In the genomic region with DNA sequence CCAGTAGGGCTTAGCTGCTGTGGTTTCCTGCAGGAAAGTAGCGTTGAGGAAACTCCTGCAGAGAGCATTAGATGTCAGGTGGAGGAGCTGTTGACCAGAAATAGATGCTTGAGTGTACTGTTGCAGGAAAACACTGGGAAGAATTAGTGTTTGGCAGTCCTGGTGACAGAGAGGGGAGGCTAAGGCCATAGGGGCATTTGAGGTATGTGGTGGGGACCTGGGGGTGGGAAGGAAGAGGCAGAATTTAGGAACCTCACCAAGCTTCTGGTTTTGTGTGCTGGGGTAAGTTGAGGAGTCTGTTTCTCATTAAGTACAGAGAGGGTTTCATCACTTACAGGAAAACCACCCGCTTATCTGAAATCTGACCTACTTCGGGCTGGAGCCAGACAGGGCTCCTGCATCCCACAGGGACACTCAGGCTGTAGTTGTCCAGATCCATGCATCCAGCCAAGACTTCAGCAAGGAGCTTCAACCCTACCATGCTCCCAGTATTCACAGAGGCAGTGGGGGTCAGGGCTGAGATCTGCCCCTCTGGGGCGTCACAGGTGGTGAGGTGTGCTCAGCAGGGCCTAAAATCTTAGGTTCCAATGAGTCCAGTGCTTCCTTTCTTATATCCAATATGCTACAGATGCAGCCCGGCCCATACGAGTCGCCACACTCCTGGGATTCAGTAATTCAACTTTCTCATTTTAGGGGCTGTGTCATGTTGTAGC, we compare ENCODE assay signal across 9 cellular contexts. TPM values are rescaled to one million over a fixed set of nuclear protein-coding genes. Genes with fewer than 3 reads are reported as not detected.
DNase-seq lines count a peak whose midpoint lies in the region; ATAC-seq and TF ChIP-seq lines count a peak whose summit lies in the region.
"Had no signal": no experiment of that assay in that cellular context is flagged by ENCODE, and none has a peak within 500 bp of the region (broad histone marks: within the 10 kb centered on the region; RNA-seq: fewer than 3 reads in every experiment).

No MANE protein-coding gene starts in this region.

- peak overlapping the region in 1 of 2 donors; percentile 13 for H3K4me3 Mint-ChIP-seq in activated T-cell treated with anti-CD3 and anti-CD28 coated beads, Interleukin-2, amount 50 U/mL, for 72 hours

- no peaks in the 10 kb centered on the region for H3K9me3 ChIP-seq in heart right ventricle
- no peaks in the 10 kb centered on the region for H3K9me3 ChIP-seq in thyroid gland

- H3K4me1 ChIP-seq in heart right ventricle (peaks cover 2 to 54% (median 44%) of the 10 kb centered on the region in 9 donors), thyroid gland (peaks cover 18 to 49% of the 10 kb centered on the region in 2 donors)

- DNase-seq in AG08395 (ENCODE audit: low spot score), result peak; percentile 80
- DNase-seq in GM03348 (ENCODE audit: low spot score), result peak; percentile 87
- DNase-seq in activated T-cell treated with anti-CD3 and anti-CD28 coated beads, Interleukin-2, amount 50 U/mL, for 72 hours, result no peak
- DNase-seq in heart right ventricle, result no peak
- DNase-seq in thyroid gland, result no peak
- no peak for DNase-seq in DMS79 (lab: John Stamatoyannopoulos, UW)
- DNase-seq: NCI-H446 treated with DMSO at 0.1 percent for 48 hours had no signal

- ATAC-seq in activated T-cell treated with anti-CD3 and anti-CD28 coated beads, Interleukin-2, amount 50 U/mL, for 72 hours (replicated peaks in 1 of 2), result peak in 1 of 2 donors; percentile 27
- ATAC-seq in heart right ventricle (peak; percentile 44 to 72 (median 60)), GM19324 (IDR thresholded peaks at IDR 0.05; ENCODE audit: low FRiP score, unreplicated experiment) (no peak), GM18502 (IDR thresholded peaks at IDR 0.05; ENCODE audit: poor library complexity, unreplicated experiment) (no peak)

- intact Hi-C loops in heart right ventricle (cut with DNase I), result loop anchor here in 6 of 10 donors (5.0 kb wide), 2 partner anchors 56 to 61 kb away; a partner anchor contains a TSS
- intact Hi-C loops in thyroid gland (cut with DNase I), result no loop called here

- H3K27me3 ChIP-seq in heart right ventricle (no peaks in the 10 kb centered on the region), thyroid gland (no peaks in the 10 kb centered on the region)

- H3K27ac ChIP-seq in heart right ventricle (peak overlapping the region in 3 of 10 donors; percentile 19 to 44 (median 27)), thyroid gland (no peak overlapping the region)

- H3K36me3 ChIP-seq in heart right ventricle (peaks cover 0 to 55% (median 29%) of the 10 kb centered on the region in 9 donors), thyroid gland (peaks cover 29 to 36% of the 10 kb centered on the region in 2 donors)

- H3K9me3 Mint-ChIP-seq in activated T-cell treated with anti-CD3 and anti-CD28 coated beads, Interleukin-2, amount 50 U/mL, for 72 hours, result no peaks in the 10 kb centered on the region

- peaks cover 7 to 16% of the 10 kb centered on the region in 2 donors for H3K36me3 Mint-ChIP-seq in activated T-cell treated with anti-CD3 and anti-CD28 coated beads, Interleukin-2, amount 50 U/mL, for 72 hours (ENCODE audit: insufficient read depth in 2 of 2)

- TF ChIP-seq CTCF in heart right ventricle (IDR thresholded peaks at IDR 0.05) (peak in 7 of 9 donors; percentile 13 to 51 (median 33)), thyroid gland (IDR thresholded peaks at IDR 0.05) (no peak)

- no peak for TF ChIP-seq POLR2A in thyroid gland (IDR thresholded peaks at IDR 0.05)

- peak overlapping the region; percentile 73 for H3K27ac Mint-ChIP-seq in activated T-cell treated with anti-CD3 and anti-CD28 coated beads, Interleukin-2, amount 50 U/mL, for 72 hours

- no peaks in the 10 kb centered on the region for H3K27me3 Mint-ChIP-seq in activated T-cell treated with anti-CD3 and anti-CD28 coated beads, Interleukin-2, amount 50 U/mL, for 72 hours (ENCODE audit: low read depth)

- H3K4me1 Mint-ChIP-seq in activated T-cell treated with anti-CD3 and anti-CD28 coated beads, Interleukin-2, amount 50 U/mL, for 72 hours (ENCODE audit: low read depth), result peaks cover 33% of the 10 kb centered on the region

- H3K4me3 ChIP-seq in heart right ventricle (no peak overlapping the region), thyroid gland (replicated peaks in 1 of 3) (no peak overlapping the region)

- 40 to 54% methylated on average over 7 of the region's 7 CpGs for WGBS in heart right ventricle, 2 donors
- 56 to 80% methylated on average over 4 to 7 of the region's 7 CpGs for WGBS in thyroid gland, 2 donors

RNA-seq across cellular contexts. Expression of a gene that starts 15.1 kb away (rescaled TPM):
- total RNA-seq in activated T-cell treated with anti-CD3 and anti-CD28 coated beads, Interleukin-2, amount 50 U/mL, for 72 hours, result 100 to 1,000 TPM; 221 to 246 TPM
- total RNA-seq in heart right ventricle (1 to 10 TPM in 3 of 10 donors, under 1 TPM in 6, not detected in 1; 0.50 to 4.4 (median 0.80) TPM), thyroid gland (1 to 10 TPM; 1.2 to 3.3 (median 2.0) TPM)
- polyA plus RNA-seq in heart right ventricle, result 1 to 10 TPM in 1 of 2 donors, under 1 TPM in 1; 0.96 to 1.0 TPM

RNA-seq across cellular contexts. Expression of a gene that starts 34.2 kb away (rescaled TPM):
- total RNA-seq in activated T-cell treated with anti-CD3 and anti-CD28 coated beads, Interleukin-2, amount 50 U/mL, for 72 hours, result 10 to 100 TPM; 67.7 to 84.4 TPM
- 10 to 100 TPM; 32.1 to 56.9 (median 44.2) TPM for total RNA-seq in heart right ventricle
- 10 to 100 TPM; 40.6 to 53.4 TPM for polyA plus RNA-seq in heart right ventricle
- 10 to 100 TPM; 34.8 to 57.9 (median 43.6) TPM for total RNA-seq in thyroid gland

RNA-seq across cellular contexts. Expression of a gene that starts 50.1 kb away (rescaled TPM):
- 100 to 1,000 TPM; 185 to 217 TPM for total RNA-seq in activated T-cell treated with anti-CD3 and anti-CD28 coated beads, Interleukin-2, amount 50 U/mL, for 72 hours
- total RNA-seq in heart right ventricle (100 to 1,000 TPM; 135 to 202 (median 148) TPM), thyroid gland (100 to 1,000 TPM; 147 to 162 (median 148) TPM)
- 100 to 1,000 TPM in 1 of 2 donors, 10 to 100 TPM in 1; 69.8 to 126 TPM for polyA plus RNA-seq in heart right ventricle

RNA-seq across cellular contexts. Expression of a gene that starts 57.4 kb away (rescaled TPM):
- total RNA-seq in activated T-cell treated with anti-CD3 and anti-CD28 coated beads, Interleukin-2, amount 50 U/mL, for 72 hours, result under 1 TPM; 0.17 to 0.30 TPM
- total RNA-seq in heart right ventricle, result under 1 TPM; 0.04 to 0.20 (median 0.07) TPM
- under 1 TPM; 0.01 to 0.80 TPM for polyA plus RNA-seq in heart right ventricle
- not detected for total RNA-seq in thyroid gland

RNA-seq across cellular contexts. Expression of a gene that starts 59.1 kb away (rescaled TPM):
- 10 to 100 TPM; 16.8 to 21.4 TPM for total RNA-seq in activated T-cell treated with anti-CD3 and anti-CD28 coated beads, Interleukin-2, amount 50 U/mL, for 72 hours
- 1 to 10 TPM in 4 of 10 donors, under 1 TPM in 6; 0.15 to 3.7 (median 0.69) TPM for total RNA-seq in heart right ventricle
- polyA plus RNA-seq in heart right ventricle, result 1 to 10 TPM in 1 of 2 donors, under 1 TPM in 1; 0.28 to 1.5 TPM
- 1 to 10 TPM in 1 of 4 donors, under 1 TPM in 3; 0.11 to 1.2 (median 0.63) TPM for total RNA-seq in thyroid gland

Comparison
In these comparisons a context has a peak if more than half of its experiments do, and no peak if none do; other contexts are left out.
1. DNase-seq: peak in AG08395 (single experiment) and GM03348 (single experiment); none in activated T-cell treated with anti-CD3 and anti-CD28 coated beads, Interleukin-2, amount 50 U/mL, for 72 hours (0 of 2), heart right ventricle (0 of 2), thyroid gland (0 of 2) and DMS79 (single experiment).
2. ATAC-seq: peak in heart right ventricle (8 of 8); none in GM19324 (single experiment) and GM18502 (single experiment).
3. CTCF ChIP-seq: peak in heart right ventricle (7 of 9); none in thyroid gland (0 of 6).
4. RNA of a gene that starts 15.1 kb away (total RNA-seq): 221 to 246 TPM in activated T-cell treated with anti-CD3 and anti-CD28 coated beads, Interleukin-2, amount 50 U/mL, for 72 hours; 1.2 to 3.3 TPM in thyroid gland and 0.50 to 4.4 TPM in heart right ventricle; every median in the first group is over 10 times any median in the second.